In genomic region chr14:62039871-62040270, GRCh38 we compare ENCODE assay signal across 15 cellular contexts.
DNase-seq lines count a peak whose midpoint lies in the region; ATAC-seq and TF ChIP-seq lines count a peak whose summit lies in the region.
"Had no signal": no experiment of that assay in that cellular context is flagged by ENCODE, and none has a peak within 500 bp of the region (broad histone marks: within the 10 kb centered on the region; RNA-seq: fewer than 3 reads in every experiment).

No MANE protein-coding gene starts in this region.

- peak overlapping the region; percentile 5 for H3K9ac ChIP-seq in adipocyte (ENCODE audit: low read length)

- H3K27me3 ChIP-seq in adipocyte (replicated peaks; ENCODE audit: control insufficient read depth, insufficient read depth, low read length) (no peaks in the 10 kb centered on the region), H7 (ENCODE audit: control insufficient read depth, insufficient read depth, low read length) (no peaks in the 10 kb centered on the region), MG63 (no peaks in the 10 kb centered on the region)
- no peaks in the 10 kb centered on the region for H3K27me3 ChIP-seq in naive thymus-derived CD4-positive, alpha-beta T cell (ENCODE audit: control insufficient read depth in 2 of 2, insufficient read depth in 2 of 2, low read length in 2 of 2)
- H3K27me3 ChIP-seq: stomach had no signal

- CTCF ChIA-PET in GM10248 (lab: Yijun Ruan, JAX), result interaction anchor here (1.5 to 2.3 kb wide), 2 partner anchors 12 to 14 kb away, joined by 3 to 9 read pairs; no protein-coding TSS in a partner anchor
- CTCF ChIA-PET in naive thymus-derived CD4-positive, alpha-beta T cell (lab: Charles Lee), result no interaction called here

- H3K9me3 ChIP-seq in adipocyte (ENCODE audit: control insufficient read depth, low read length) (no peaks in the 10 kb centered on the region), MG63 (no peaks in the 10 kb centered on the region)
- no peaks in the 10 kb centered on the region for H3K9me3 ChIP-seq in naive thymus-derived CD4-positive, alpha-beta T cell (ENCODE audit: control insufficient read depth in 2 of 3, low read length in 3 of 3)

- no peak overlapping the region for H3K4me3 ChIP-seq in adipocyte (ENCODE audit: low read length)
- H3K4me3 ChIP-seq in naive thymus-derived CD4-positive, alpha-beta T cell (ENCODE audit: low read length), result no peak overlapping the region
- H3K4me3 ChIP-seq in H7 (ENCODE audit: insufficient read depth, low read depth, low read length), result no peak overlapping the region
- H3K4me3 ChIP-seq in MG63, result no peak overlapping the region
- H3K4me3 ChIP-seq: GM23338, stomach had no signal

- ATAC-seq in GM21381 (IDR thresholded peaks at IDR 0.05; ENCODE audit: unreplicated experiment) (peak; percentile 68), HG03066 (IDR thresholded peaks at IDR 0.05; ENCODE audit: low read depth, unreplicated experiment) (peak; percentile 77)
- ATAC-seq in naive thymus-derived CD4-positive, alpha-beta T cell, result no peak
- ATAC-seq: GM23338, left lobe of liver had no signal

- no peak overlapping the region for H3K27ac Mint-ChIP-seq in naive thymus-derived CD4-positive, alpha-beta T cell
- H3K27ac Mint-ChIP-seq: CD8-positive, alpha-beta memory T cell; GM23338 had no signal

- no peak overlapping the region for H3K27ac ChIP-seq in naive thymus-derived CD4-positive, alpha-beta T cell (ENCODE audit: low read depth, low read length)
- H3K27ac ChIP-seq: stomach had no signal

- intact Hi-C loops in naive thymus-derived CD4-positive, alpha-beta T cell (cut with micrococcal nuclease), result no loop called here

- no peaks in the 10 kb centered on the region for H3K36me3 Mint-ChIP-seq in naive thymus-derived CD4-positive, alpha-beta T cell
- H3K36me3 Mint-ChIP-seq: CD8-positive, alpha-beta memory T cell had no signal

- POLR2A ChIA-PET in GM10248 (lab: Yijun Ruan, JAX), result no interaction called here
- POLR2A ChIA-PET in naive thymus-derived CD4-positive, alpha-beta T cell (lab: Charles Lee), result no interaction called here

- H3K4me1 ChIP-seq in adipocyte (ENCODE audit: control insufficient read depth, insufficient read depth, low read length), result peaks cover 19% of the 10 kb centered on the region
- no peaks in the 10 kb centered on the region for H3K4me1 ChIP-seq in naive thymus-derived CD4-positive, alpha-beta T cell (ENCODE audit: control insufficient read depth in 2 of 2, insufficient read depth in 2 of 2, low read length in 2 of 2)
- H3K4me1 ChIP-seq: stomach had no signal

- no peaks in the 10 kb centered on the region for H3K4me1 Mint-ChIP-seq in naive thymus-derived CD4-positive, alpha-beta T cell
- H3K4me1 Mint-ChIP-seq: CD8-positive, alpha-beta memory T cell; GM23338 had no signal

- peaks cover 6 to 9% (median 7%) of the 10 kb centered on the region in 5 donors for H3K27me3 Mint-ChIP-seq in naive thymus-derived CD4-positive, alpha-beta T cell

- TF ChIP-seq CTCF in GM10248 (IDR thresholded peaks at IDR 0.05; ENCODE audit: control extremely low read depth, extremely low read depth, low read depth, missing control alignments), result no peak

- no peak overlapping the region for H3K4me3 Mint-ChIP-seq in naive thymus-derived CD4-positive, alpha-beta T cell
- H3K4me3 Mint-ChIP-seq: CD8-positive, alpha-beta memory T cell; GM23338 had no signal

- peak; percentile 18 for DNase-seq in GM10248 (ENCODE audit: extremely low spot score)
- DNase-seq in adipocyte (ENCODE audit: low read depth), result peak; percentile 15
- no peak for DNase-seq in naive thymus-derived CD4-positive, alpha-beta T cell
- no peak for DNase-seq in H7
- DNase-seq in C1 segment of cervical spinal cord (lab: John Stamatoyannopoulos, UW), result no peak
- no peak for DNase-seq in MG63
- DNase-seq: activated gamma-delta T cell; CD8-positive, alpha-beta memory T cell; NCI-H187; NCI-H524 treated with DMSO at 0.1 percent for 48 hours; stomach had no signal

- H3K36me3 ChIP-seq in adipocyte (ENCODE audit: control insufficient read depth, insufficient read depth, low read length, severe bottlenecking), result no peaks in the 10 kb centered on the region
- no peaks in the 10 kb centered on the region for H3K36me3 ChIP-seq in naive thymus-derived CD4-positive, alpha-beta T cell (ENCODE audit: control insufficient read depth in 2 of 3, insufficient read depth in 3 of 3, low read length in 3 of 3)
- no peaks in the 10 kb centered on the region for H3K36me3 ChIP-seq in H7 (replicated peaks; ENCODE audit: control insufficient read depth, insufficient read depth, low read length)
- no peaks in the 10 kb centered on the region for H3K36me3 ChIP-seq in MG63
- H3K36me3 ChIP-seq: stomach had no signal

- peaks cover 0 to 4% (median 0%) of the 10 kb centered on the region in 11 donors for H3K9me3 Mint-ChIP-seq in naive thymus-derived CD4-positive, alpha-beta T cell

Comparison
In these comparisons a context has a peak if more than half of its experiments do, and no peak if none do; other contexts are left out.
1. DNase-seq: peak in GM10248 (single experiment) and adipocyte (single experiment); none in naive thymus-derived CD4-positive, alpha-beta T cell (0 of 9), H7 (single experiment), C1 segment of cervical spinal cord (0 of 14) and MG63 (single experiment).